1 cellular context compared by ENCODE assay signal in genomic region chr2:88329815-88330603, GRCh38.
TF ChIP-seq lines count a peak whose summit lies in the region.

No MANE protein-coding gene starts in this region.

TF ChIP-seq in GM12878, 131 proteins besides CTCF, POLR2A, EP300 and RAD21 (continued from another document):
- TF ChIP-seq CHD1 (IDR thresholded peaks at IDR 0.05; ENCODE audit: low read depth, low read length) = no peak
- no peak for TF ChIP-seq NRF1 (conservative IDR thresholded peaks at IDR 0.05; ENCODE audit: low read depth, low read length)
- no peak for TF ChIP-seq BRCA1 (IDR thresholded peaks at IDR 0.05; ENCODE audit: low read depth, low read length)
- TF ChIP-seq SUZ12 (IDR thresholded peaks at IDR 0.05; ENCODE audit: unreplicated experiment) = no peak
- TF ChIP-seq NFIC (IDR thresholded peaks at IDR 0.05; ENCODE audit: low read depth, low read length) = no peak
- TF ChIP-seq E2F8 (IDR thresholded peaks at IDR 0.05; ENCODE audit: low read depth, partially characterized antibody) = no peak
